In the genomic region with DNA sequence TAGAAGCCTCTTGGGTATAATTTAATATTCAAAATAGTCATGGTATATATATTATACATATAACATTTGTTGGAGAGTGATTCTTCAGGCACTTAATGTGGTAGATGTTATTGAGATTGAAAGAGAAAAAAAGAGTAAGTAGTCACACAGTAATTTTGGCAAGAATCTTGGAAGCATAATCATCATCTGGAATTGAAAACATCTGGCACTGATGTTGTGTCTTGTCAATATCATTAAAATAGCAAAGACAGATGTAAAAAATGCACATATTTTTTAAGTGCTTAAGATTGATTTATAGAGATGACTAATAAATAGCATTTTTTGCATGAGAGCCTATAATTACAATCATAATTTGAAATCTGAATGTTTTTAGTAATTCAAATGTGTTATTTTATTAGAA, we compare ENCODE assay signal across 1 cellular context.
TF ChIP-seq lines count a peak whose summit lies in the region.

No MANE protein-coding gene starts in this region.

TF ChIP-seq in SK-N-SH, 30 proteins besides CTCF, POLR2A, EP300 and RAD21 (continued from another document):
- TF ChIP-seq MXI1 (IDR thresholded peaks at IDR 0.05; ENCODE audit: low read depth, low read length) (no peak), FOXM1 (IDR thresholded peaks at IDR 0.05; ENCODE audit: low read depth) (0 out of 2 replicates have a peak, but pooled peaks have one; percentile 66)
